23 cellular contexts compared by ENCODE assay signal in the genomic region with DNA sequence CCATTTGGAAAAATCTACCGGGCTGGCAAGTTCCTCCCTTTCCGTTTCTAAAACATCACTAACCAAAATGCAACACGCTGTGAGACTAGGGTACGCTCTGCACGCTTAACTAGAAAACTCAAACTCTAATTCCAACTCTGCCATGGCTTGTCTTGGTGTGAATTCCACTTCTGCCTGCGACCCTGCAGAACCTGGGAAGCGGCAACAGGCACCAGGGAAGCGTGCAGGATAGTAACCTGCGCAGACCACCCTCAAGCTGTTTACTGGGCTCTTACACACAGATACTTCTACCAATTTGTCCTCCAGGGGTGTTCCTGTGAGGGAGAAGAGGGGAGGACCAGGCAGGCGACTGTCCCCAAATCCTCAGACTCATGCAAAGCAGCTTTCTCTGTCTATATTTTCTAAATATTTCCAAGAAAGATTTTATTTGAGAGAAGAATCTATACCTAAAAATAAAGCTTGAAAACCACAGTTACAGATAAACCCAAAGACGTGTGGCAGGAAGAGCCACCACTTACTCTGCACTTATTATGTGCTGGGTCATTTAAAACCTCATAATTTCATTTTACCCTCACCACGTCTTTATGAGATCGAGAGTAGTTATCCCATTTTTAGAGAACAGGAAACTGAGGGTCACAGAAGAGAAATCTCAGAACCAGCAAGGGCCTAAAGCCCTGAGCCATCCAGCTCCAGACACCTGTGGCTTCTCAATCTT. TPM values are rescaled to one million over a fixed set of nuclear protein-coding genes. Genes with fewer than 3 reads are reported as not detected.
"Had no signal": no experiment of that assay in that cellular context is flagged by ENCODE, and none has a peak within 500 bp of the region (broad histone marks: within the 10 kb centered on the region; RNA-seq: fewer than 3 reads in every experiment).

No MANE protein-coding gene starts in this region.

- H3K36me3 ChIP-seq: MG63, Peyer's patch, SJSA1 had no signal

- H3K9me3 ChIP-seq: MG63, Peyer's patch, SJSA1 had no signal

- H2AFZ ChIP-seq: PC-9 had no signal

- H3K27me3 ChIP-seq: MG63, Peyer's patch, SJSA1 had no signal

- H3K4me3 ChIP-seq: MG63, PC-9, Peyer's patch, SJSA1, SK-N-MC had no signal

- H3K4me2 ChIP-seq: PC-9 had no signal

- H3K4me3 Mint-ChIP-seq: T-cell had no signal

- H3K4me1 Mint-ChIP-seq: T-cell had no signal

- DNase-seq: Karpas-422, KBM-7, MG63, NCI-H1092 treated with DMSO at 0.1 percent for 48 hours, NCI-H1436, NCI-H187, NCI-H2029, NCI-H2081 treated with DMSO at 0.1 percent for 48 hours, NCI-H2171, NCI-H226, NCI-H446, NCI-H510A, NCI-H524 treated with DMSO at 0.1 percent for 48 hours, NCI-H69, NCI-H774, OCI-M1, PC-9, Peyer's patch, SHP77 treated with DMSO at 0.1 percent for 48 hours, T-cell had no signal

- H3K36me3 Mint-ChIP-seq: T-cell had no signal

- H3K27ac Mint-ChIP-seq: T-cell had no signal

- H3K27ac ChIP-seq: PC-9, Peyer's patch, SJSA1, SK-N-MC had no signal

- H3K4me1 ChIP-seq: Peyer's patch, SJSA1 had no signal

RNA-seq across cellular contexts. Expression of a gene that starts 52.9 kb away (rescaled TPM):
- total RNA-seq: HT-29, PC-9, SJSA1, T-cell had no signal
